ENCODE assay signal across 1 cellular context in the genomic region with DNA sequence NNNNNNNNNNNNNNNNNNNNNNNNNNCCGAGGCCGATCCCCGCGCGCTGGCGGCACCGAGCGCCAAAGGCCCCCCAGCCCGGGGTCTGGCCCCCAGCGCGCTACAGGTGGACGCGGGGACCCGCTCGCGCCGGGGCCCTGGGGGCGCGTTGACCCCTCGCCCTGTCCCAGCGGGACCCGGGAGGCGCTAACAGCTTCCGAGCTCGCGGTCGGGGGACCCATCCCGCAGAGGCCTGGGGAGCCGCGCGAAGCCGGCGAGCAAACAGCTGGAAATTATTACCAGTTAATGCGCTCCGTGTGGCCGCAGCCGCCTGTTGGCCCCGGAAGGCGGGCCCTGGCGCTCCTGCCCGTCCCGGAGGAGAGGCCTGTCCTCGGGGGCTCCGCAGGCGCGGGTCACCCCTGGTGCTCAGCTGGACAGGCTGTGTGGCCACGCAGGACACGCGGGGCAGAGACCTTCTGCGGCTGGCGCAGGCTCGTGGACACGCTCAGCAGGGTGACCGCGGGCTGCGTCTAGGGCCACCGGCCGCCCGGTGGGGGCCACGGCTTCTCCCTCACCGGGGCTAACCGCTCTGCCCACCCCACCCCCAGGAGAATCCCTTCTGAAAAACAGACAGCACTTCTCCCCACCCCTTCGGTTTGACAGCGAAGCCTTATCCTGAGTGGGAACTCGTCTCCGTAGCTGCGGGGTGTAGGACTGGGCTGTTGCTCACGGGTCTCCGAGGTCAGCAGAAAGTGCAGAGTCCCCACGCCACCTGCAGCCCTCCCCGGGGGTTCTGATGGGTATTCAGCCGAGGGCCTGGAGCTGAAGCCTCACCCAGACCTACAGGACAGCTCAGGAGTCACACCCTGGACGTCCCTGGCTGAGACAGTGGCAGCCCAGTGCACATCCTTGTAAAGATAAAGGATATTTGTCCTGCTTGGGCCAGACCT.
A peak's percentile ranks its signal among the peaks of the same experiment; 100 is the strongest.
TF ChIP-seq lines count a peak whose summit lies in the region.

No MANE protein-coding gene starts in this region.

TF ChIP-seq in HEK293, 187 proteins besides CTCF, POLR2A, EP300 and RAD21 (continued from another document):
- TF ChIP-seq KLF8 (tag by site-specific recombination; IDR thresholded peaks at IDR 0.05) (peak; percentile 32; the same call in 1 of the 2 replicates), ZBTB20 (tag by site-specific recombination; IDR thresholded peaks at IDR 0.05) (peak; percentile 58; the same call in 1 of the 2 replicates), ZNF623 (tag by site-specific recombination; IDR thresholded peaks at IDR 0.05) (no peak), ZNF416 (tag by site-specific recombination; IDR thresholded peaks at IDR 0.05) (no peak), SCRT2 (tag by site-specific recombination; IDR thresholded peaks at IDR 0.05) (peak; percentile 93), ZSCAN30 (tag by site-specific recombination; IDR thresholded peaks at IDR 0.05) (peak; percentile 71), SP7 (tag by site-specific recombination; IDR thresholded peaks at IDR 0.05) (0 out of 2 replicates have a peak, but pooled peaks have one; percentile 20), ZNF701 (tag by site-specific recombination; IDR thresholded peaks at IDR 0.05) (no peak), ZBTB8A (tag by site-specific recombination; IDR thresholded peaks at IDR 0.05) (peak; percentile 40; the same call in 1 of the 2 replicates), ZNF510 (tag by site-specific recombination; IDR thresholded peaks at IDR 0.05; ENCODE audit: insufficient replicate concordance) (no peak), GLIS2 (tag by site-specific recombination; IDR thresholded peaks at IDR 0.05) (peak; percentile 81), ZNF211 (tag by site-specific recombination; IDR thresholded peaks at IDR 0.05; ENCODE audit: low read depth) (no peak), ZNF621 (tag by site-specific recombination; IDR thresholded peaks at IDR 0.05) (no peak), INSM2 (tag by site-specific recombination; IDR thresholded peaks at IDR 0.05) (no peak), ZNF335 (tag by site-specific recombination; conservative IDR thresholded peaks at IDR 0.05) (peak; percentile 68), ZIC2 (tag by site-specific recombination; IDR thresholded peaks at IDR 0.05) (peak; percentile 97), ZBTB26 (tag by site-specific recombination; optimal IDR thresholded peaks at IDR 0.05) (peak; percentile 57), KLF10 (tag by site-specific recombination; IDR thresholded peaks at IDR 0.05) (peak; percentile 70; the same call in 1 of the 2 replicates), ZNF311 (tag by site-specific recombination; IDR thresholded peaks at IDR 0.05; ENCODE audit: borderline replicate concordance) (no peak), GLIS1 (tag by site-specific recombination; IDR thresholded peaks at IDR 0.05) (peak; percentile 94), ZNF488 (tag by site-specific recombination; IDR thresholded peaks at IDR 0.05) (no peak), ZNF549 (tag by site-specific recombination; IDR thresholded peaks at IDR 0.05) (no peak), MZF1 (tag by site-specific recombination; IDR thresholded peaks at IDR 0.05; ENCODE audit: borderline replicate concordance) (peak; percentile 93; the same call in 1 of the 2 replicates), IKZF3 (tag by site-specific recombination; IDR thresholded peaks at IDR 0.05) (no peak)
- TF ChIP-seq, protein P1, sequence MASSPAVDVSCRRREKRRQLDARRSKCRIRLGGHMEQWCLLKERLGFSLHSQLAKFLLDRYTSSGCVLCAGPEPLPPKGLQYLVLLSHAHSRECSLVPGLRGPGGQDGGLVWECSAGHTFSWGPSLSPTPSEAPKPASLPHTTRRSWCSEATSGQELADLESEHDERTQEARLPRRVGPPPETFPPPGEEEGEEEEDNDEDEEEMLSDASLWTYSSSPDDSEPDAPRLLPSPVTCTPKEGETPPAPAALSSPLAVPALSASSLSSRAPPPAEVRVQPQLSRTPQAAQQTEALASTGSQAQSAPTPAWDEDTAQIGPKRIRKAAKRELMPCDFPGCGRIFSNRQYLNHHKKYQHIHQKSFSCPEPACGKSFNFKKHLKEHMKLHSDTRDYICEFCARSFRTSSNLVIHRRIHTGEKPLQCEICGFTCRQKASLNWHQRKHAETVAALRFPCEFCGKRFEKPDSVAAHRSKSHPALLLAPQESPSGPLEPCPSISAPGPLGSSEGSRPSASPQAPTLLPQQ (tag by site-specific recombination; IDR thresholded peaks at IDR 0.05), result no peak; the same call in 1 of the 2 replicates
- TF ChIP-seq, protein P2, sequence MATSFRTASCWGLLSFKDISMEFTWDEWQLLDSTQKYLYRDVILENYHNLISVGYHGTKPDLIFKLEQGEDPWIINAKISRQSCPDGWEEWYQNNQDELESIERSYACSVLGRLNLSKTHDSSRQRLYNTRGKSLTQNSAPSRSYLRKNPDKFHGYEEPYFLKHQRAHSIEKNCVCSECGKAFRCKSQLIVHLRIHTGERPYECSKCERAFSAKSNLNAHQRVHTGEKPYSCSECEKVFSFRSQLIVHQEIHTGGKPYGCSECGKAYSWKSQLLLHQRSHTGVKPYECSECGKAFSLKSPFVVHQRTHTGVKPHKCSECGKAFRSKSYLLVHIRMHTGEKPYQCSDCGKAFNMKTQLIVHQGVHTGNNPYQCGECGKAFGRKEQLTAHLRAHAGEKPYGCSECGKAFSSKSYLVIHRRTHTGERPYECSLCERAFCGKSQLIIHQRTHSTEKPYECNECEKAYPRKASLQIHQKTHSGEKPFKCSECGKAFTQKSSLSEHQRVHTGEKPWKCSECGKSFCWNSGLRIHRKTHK (tag by site-specific recombination; IDR thresholded peaks at IDR 0.05), result no peak
- TF ChIP-seq, protein P3, sequence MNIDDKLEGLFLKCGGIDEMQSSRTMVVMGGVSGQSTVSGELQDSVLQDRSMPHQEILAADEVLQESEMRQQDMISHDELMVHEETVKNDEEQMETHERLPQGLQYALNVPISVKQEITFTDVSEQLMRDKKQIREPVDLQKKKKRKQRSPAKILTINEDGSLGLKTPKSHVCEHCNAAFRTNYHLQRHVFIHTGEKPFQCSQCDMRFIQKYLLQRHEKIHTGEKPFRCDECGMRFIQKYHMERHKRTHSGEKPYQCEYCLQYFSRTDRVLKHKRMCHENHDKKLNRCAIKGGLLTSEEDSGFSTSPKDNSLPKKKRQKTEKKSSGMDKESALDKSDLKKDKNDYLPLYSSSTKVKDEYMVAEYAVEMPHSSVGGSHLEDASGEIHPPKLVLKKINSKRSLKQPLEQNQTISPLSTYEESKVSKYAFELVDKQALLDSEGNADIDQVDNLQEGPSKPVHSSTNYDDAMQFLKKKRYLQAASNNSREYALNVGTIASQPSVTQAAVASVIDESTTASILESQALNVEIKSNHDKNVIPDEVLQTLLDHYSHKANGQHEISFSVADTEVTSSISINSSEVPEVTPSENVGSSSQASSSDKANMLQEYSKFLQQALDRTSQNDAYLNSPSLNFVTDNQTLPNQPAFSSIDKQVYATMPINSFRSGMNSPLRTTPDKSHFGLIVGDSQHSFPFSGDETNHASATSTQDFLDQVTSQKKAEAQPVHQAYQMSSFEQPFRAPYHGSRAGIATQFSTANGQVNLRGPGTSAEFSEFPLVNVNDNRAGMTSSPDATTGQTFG (tag by site-specific recombination; IDR thresholded peaks at IDR 0.05; ENCODE audit: borderline replicate concordance), result no peak
